Comparison of ENCODE assay signal across 20 cellular contexts in the genomic region with DNA sequence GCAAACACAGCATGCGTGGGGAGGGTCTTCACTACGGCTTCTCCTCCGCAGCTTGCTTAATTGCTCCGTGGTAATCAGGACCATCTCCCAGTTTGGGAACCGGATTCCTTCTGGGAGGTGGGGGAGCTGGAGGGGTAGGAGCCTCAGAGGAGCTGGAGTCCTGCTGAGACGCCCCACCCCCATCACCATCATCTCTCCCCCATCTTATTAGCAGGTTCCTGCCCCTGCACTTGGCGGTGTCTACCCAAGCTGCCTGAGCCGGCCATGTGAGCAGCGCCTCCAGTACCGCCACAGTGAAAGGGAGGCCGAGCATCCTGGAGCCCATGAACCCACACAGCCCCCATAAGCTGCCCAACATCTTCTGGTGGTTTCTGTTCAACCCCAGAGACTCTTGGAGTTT.
"Had no signal": no experiment of that assay in that cellular context is flagged by ENCODE, and none has a peak within 500 bp of the region (broad histone marks: within the 10 kb centered on the region; RNA-seq: fewer than 3 reads in every experiment).

No MANE protein-coding gene starts in this region.

- H3K36me3 ChIP-seq: right atrium auricular region had no signal

- ATAC-seq: activated T-cell treated with anti-CD3 and anti-CD28 coated beads, Interleukin-2, amount 50 U/mL, for 4 hours; left ventricle myocardium superior; natural killer cell treated with Interleukin-12 subunit alpha and Interleukin-12 subunit beta and Interleukin-15 and Interleukin-18, amount 100 ng/mL, for 72 hours had no signal

- H3K4me3 ChIP-seq: dorsolateral prefrontal cortex, right atrium auricular region, skin epidermis had no signal

- H3K4me1 ChIP-seq: right atrium auricular region had no signal

- DNase-seq: activated CD4-positive, alpha-beta T cell treated with anti-CD3 and anti-CD28 coated beads for 1 hour; activated CD4-positive, alpha-beta T cell treated with anti-CD3 and anti-CD28 coated beads, Interleukin-2, amount 50 U/mL, for 48 hours; activated gamma-delta T cell treated with Interleukin-2 at 50 U/mL for 16 hours; activated naive CD8-positive, alpha-beta T cell treated with anti-CD3 and anti-CD28 coated beads, Interleukin-2, amount 10 ng/mL, durations not matched to agents 7 days and 5 days; activated T-cell treated with anti-CD3 and anti-CD28 coated beads, Interleukin-2, amount 50 U/mL, for 4 hours; endodermal cell; erythroblast; hippocampal formation; left ventricle myocardium superior; mesenchymal stem cell; nucleus accumbens; stimulated activated CD4-positive, alpha-beta T cell treated with anti-CD3 and anti-CD28 coated beads, Interleukin-4, amount 100 ng/mL, for 24 hours; stimulated activated naive CD4-positive, alpha-beta T cell; T-helper 1 cell; T1000 had no signal

- H3K9me3 ChIP-seq: right atrium auricular region had no signal

- FAIRE-seq: keratinocyte had no signal

- H3K27me3 ChIP-seq: right atrium auricular region had no signal
